ENCODE assay signal across 1 cellular context in the genomic region with DNA sequence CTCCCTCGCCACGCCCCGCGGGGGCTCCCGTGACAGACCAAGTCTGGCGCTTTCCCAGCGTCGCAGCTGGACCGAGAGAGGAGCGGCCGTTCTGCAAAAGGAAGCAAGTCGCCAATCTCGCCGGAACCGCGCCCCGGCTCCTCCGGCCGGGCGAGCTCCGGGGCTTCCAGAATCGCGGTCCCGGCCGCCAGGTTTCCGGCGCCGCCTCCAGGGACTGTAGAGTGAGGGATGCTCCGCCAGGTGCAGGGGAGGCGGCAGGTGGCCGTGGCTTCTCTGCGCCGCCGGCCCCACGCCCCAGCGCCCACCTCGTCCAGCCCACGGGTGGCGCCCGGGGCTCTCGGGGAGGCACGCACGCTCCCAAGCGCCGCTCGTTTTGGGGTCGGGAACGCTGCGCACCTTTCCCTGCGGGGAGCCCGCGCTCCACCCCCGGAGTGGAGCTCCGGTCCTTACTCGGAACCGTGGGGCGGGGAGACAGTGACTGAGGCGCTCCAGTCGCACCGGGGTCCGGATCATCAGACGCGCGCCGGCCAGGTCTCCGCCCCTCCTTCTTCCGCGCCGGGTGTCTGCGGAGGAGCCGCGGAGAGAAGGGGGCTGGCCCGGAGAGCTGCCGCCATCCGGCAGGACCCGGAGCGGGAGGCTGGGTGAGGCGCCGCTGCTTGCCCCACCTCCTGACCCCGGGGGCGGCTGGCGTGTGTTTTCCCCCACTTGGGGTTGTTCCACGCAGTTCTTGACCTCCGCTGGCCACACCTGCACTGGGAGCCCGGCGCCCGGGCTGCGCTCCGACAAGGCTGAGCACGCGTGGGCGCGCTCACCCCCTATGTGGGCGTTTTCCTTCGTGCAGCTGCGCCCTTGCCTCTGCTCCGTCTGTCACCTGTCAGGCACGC.
TF ChIP-seq lines count a peak whose summit lies in the region.

A gene with protein sequence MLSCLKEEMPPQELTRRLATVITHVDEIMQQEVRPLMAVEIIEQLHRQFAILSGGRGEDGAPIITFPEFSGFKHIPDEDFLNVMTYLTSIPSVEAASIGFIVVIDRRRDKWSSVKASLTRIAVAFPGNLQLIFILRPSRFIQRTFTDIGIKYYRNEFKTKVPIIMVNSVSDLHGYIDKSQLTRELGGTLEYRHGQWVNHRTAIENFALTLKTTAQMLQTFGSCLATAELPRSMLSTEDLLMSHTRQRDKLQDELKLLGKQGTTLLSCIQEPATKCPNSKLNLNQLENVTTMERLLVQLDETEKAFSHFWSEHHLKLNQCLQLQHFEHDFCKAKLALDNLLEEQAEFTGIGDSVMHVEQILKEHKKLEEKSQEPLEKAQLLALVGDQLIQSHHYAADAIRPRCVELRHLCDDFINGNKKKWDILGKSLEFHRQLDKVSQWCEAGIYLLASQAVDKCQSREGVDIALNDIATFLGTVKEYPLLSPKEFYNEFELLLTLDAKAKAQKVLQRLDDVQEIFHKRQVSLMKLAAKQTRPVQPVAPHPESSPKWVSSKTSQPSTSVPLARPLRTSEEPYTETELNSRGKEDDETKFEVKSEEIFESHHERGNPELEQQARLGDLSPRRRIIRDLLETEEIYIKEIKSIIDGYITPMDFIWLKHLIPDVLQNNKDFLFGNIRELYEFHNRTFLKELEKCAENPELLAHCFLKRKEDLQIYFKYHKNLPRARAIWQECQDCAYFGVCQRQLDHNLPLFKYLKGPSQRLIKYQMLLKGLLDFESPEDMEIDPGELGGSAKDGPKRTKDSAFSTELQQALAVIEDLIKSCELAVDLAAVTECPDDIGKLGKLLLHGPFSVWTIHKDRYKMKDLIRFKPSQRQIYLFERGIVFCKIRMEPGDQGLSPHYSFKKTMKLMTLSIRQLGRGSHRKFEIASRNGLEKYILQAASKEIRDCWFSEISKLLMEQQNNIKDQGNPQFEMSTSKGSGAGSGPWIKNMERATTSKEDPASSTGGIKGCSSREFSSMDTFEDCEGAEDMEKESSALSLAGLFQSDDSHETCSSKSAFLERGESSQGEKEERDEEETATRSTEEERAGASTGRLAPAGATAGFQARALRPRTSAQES (minus strand): TSS at position 480 of the 884 bp plus-strand sequence. CDS start 642 bp downstream, outside the sequence.

TF ChIP-seq in HepG2, 621 proteins besides CTCF, POLR2A, EP300 and RAD21 (continued from another document):
- TF ChIP-seq, protein P1, sequence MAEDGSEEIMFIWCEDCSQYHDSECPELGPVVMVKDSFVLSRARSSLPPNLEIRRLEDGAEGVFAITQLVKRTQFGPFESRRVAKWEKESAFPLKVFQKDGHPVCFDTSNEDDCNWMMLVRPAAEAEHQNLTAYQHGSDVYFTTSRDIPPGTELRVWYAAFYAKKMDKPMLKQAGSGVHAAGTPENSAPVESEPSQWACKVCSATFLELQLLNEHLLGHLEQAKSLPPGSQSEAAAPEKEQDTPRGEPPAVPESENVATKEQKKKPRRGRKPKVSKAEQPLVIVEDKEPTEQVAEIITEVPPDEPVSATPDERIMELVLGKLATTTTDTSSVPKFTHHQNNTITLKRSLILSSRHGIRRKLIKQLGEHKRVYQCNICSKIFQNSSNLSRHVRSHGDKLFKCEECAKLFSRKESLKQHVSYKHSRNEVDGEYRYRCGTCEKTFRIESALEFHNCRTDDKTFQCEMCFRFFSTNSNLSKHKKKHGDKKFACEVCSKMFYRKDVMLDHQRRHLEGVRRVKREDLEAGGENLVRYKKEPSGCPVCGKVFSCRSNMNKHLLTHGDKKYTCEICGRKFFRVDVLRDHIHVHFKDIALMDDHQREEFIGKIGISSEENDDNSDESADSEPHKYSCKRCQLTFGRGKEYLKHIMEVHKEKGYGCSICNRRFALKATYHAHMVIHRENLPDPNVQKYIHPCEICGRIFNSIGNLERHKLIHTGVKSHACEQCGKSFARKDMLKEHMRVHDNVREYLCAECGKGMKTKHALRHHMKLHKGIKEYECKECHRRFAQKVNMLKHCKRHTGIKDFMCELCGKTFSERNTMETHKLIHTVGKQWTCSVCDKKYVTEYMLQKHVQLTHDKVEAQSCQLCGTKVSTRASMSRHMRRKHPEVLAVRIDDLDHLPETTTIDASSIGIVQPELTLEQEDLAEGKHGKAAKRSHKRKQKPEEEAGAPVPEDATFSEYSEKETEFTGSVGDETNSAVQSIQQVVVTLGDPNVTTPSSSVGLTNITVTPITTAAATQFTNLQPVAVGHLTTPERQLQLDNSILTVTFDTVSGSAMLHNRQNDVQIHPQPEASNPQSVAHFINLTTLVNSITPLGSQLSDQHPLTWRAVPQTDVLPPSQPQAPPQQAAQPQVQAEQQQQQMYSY (CRISPR knock-in tag; IDR thresholded peaks at IDR 0.05) = peak; percentile 46; the same call in 1 of the 2 replicates
- no peak for TF ChIP-seq ZNF264 (CRISPR knock-in tag; IDR thresholded peaks at IDR 0.05)
- no peak for TF ChIP-seq AKAP8 (CRISPR knock-in tag; IDR thresholded peaks at IDR 0.05)
- TF ChIP-seq CCDC6 (CRISPR knock-in tag; IDR thresholded peaks at IDR 0.05) = no peak
- no peak for TF ChIP-seq ZNF766 (CRISPR knock-in tag; IDR thresholded peaks at IDR 0.05; ENCODE audit: borderline replicate concordance)
- TF ChIP-seq, protein P2, sequence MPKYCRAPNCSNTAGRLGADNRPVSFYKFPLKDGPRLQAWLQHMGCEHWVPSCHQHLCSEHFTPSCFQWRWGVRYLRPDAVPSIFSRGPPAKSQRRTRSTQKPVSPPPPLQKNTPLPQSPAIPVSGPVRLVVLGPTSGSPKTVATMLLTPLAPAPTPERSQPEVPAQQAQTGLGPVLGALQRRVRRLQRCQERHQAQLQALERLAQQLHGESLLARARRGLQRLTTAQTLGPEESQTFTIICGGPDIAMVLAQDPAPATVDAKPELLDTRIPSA (CRISPR knock-in tag; IDR thresholded peaks at IDR 0.05; ENCODE audit: borderline replicate concordance) = no peak
- no peak for TF ChIP-seq CBX2 (IDR thresholded peaks at IDR 0.05; ENCODE audit: low read depth, low read length)
- TF ChIP-seq CBX2 (CRISPR knock-in tag; IDR thresholded peaks at IDR 0.05; ENCODE audit: low read depth) = no peak
- TF ChIP-seq ZNF160 (CRISPR knock-in tag; IDR thresholded peaks at IDR 0.05) = no peak
- TF ChIP-seq ZNF138 (CRISPR knock-in tag; IDR thresholded peaks at IDR 0.05; ENCODE audit: low read depth) = no peak
- TF ChIP-seq MTA1 (CRISPR knock-in tag; IDR thresholded peaks at IDR 0.05; ENCODE audit: borderline replicate concordance) = peak; percentile 32; the same call in 1 of the 2 replicates
